In genomic region chr1:109981128-109981379, GRCh38 we compare ENCODE assay signal across 18 cellular contexts. TPM values are rescaled to one million over a fixed set of nuclear protein-coding genes. Genes with fewer than 3 reads are reported as not detected.
DNase-seq lines count a peak whose midpoint lies in the region; TF ChIP-seq lines count a peak whose summit lies in the region.
"Had no signal": no experiment of that assay in that cellular context is flagged by ENCODE, and none has a peak within 500 bp of the region (broad histone marks: within the 10 kb centered on the region; RNA-seq: fewer than 3 reads in every experiment).

No MANE protein-coding gene starts in this region.

- no peaks in the 10 kb centered on the region for H3K27me3 Mint-ChIP-seq in mesothelial cell of epicardium (ENCODE audit: low read depth)

- no peaks in the 10 kb centered on the region for H3K36me3 Mint-ChIP-seq in mesothelial cell of epicardium

- no peak for TF ChIP-seq CTCF in HEK293 (tag by site-specific recombination; IDR thresholded peaks at IDR 0.05)
- TF ChIP-seq CTCF in VCaP (conservative IDR thresholded peaks at IDR 0.05), result no peak
- TF ChIP-seq CTCF in mesothelial cell of epicardium (IDR thresholded peaks at IDR 0.05; ENCODE audit: unreplicated experiment), result no peak
- TF ChIP-seq CTCF in coronary artery (IDR thresholded peaks at IDR 0.05), result no peak

- H3K36me3 ChIP-seq in HEK293 (ENCODE audit: control insufficient read depth in 2 of 2, insufficient read depth in 1 of 2, low read length in 2 of 2), result no peaks in the 10 kb centered on the region
- no peaks in the 10 kb centered on the region for H3K36me3 ChIP-seq in subcutaneous abdominal adipose tissue (ENCODE audit: control insufficient read depth in 5 of 5, insufficient read depth in 5 of 5, low read length in 5 of 5)

- CTCF ChIA-PET in HEK293 (lab: Yijun Ruan, JAX), result interaction anchor here (0.7 to 12.6 kb wide), 11 partner anchors 15 to 435 kb away, joined by 3 to 522 read pairs (median 5); no protein-coding TSS in a partner anchor

- DNase-seq in mesothelial cell of epicardium (ENCODE audit: low spot score in 2 of 2, unreplicated experiment in 2 of 2) (no peak), amygdala (lab: John Stamatoyannopoulos, UW) (no peak), coronary artery (ENCODE audit: low spot score) (no peak)
- no peak for DNase-seq in activated CD8-positive, alpha-beta memory T cell treated with anti-CD3 and anti-CD28 coated beads, Interleukin-2, amount 50 U/mL, for 4 hours
- DNase-seq: HFFc6, KG1, MM.1S, NCI-H2029, NCI-H446, NCI-H524 treated with DMSO at 0.1 percent for 48 hours, Right ventricle myocardium superior had no signal

- H3K4me3 Mint-ChIP-seq in mesothelial cell of epicardium, result no peak overlapping the region
- H3K4me3 Mint-ChIP-seq: B cell; CD8-positive, alpha-beta T cell; H9; HFFc6 had no signal

- no peaks in the 10 kb centered on the region for H3K4me1 ChIP-seq in HEK293 (ENCODE audit: control insufficient read depth, insufficient read depth, low read length)
- peaks cover 34 to 89% (median 76%) of the 10 kb centered on the region in 5 donors for H3K4me1 ChIP-seq in subcutaneous abdominal adipose tissue (ENCODE audit: control insufficient read depth in 5 of 5, insufficient read depth in 5 of 5, low read length in 5 of 5)

- H3K4me1 Mint-ChIP-seq in mesothelial cell of epicardium, result peaks cover 40% of the 10 kb centered on the region

- H3K27me3 ChIP-seq in subcutaneous abdominal adipose tissue (ENCODE audit: control insufficient read depth in 5 of 5, insufficient read depth in 4 of 5, low read length in 5 of 5), result no peaks in the 10 kb centered on the region
- H3K27me3 ChIP-seq: SJSA1 had no signal

- no peak overlapping the region for H3K27ac ChIP-seq in HEK293 (ENCODE audit: extremely low read depth, low read depth, low read length)
- peak overlapping the region; percentile 2; the same call in 1 of the 2 replicates for H3K27ac ChIP-seq in VCaP
- H3K27ac ChIP-seq in subcutaneous abdominal adipose tissue (ENCODE audit: low read depth, low read length), result peak overlapping the region; percentile 56
- H3K27ac ChIP-seq in coronary artery, result peak overlapping the region in 1 of 2 donors; percentile 65
- H3K27ac ChIP-seq: SJSA1 had no signal

- POLR2A ChIA-PET in HEK293 (lab: Yijun Ruan, JAX), result no interaction called here

- H3K4me3 ChIP-seq in HEK293 (ENCODE audit: low read depth, low read length) (no peak overlapping the region), subcutaneous abdominal adipose tissue (ENCODE audit: low read depth in 1 of 5, low read length in 5 of 5) (no peak overlapping the region), coronary artery (no peak overlapping the region)
- H3K4me3 ChIP-seq: SJSA1 had no signal

- peak overlapping the region; percentile 34 for H3K27ac Mint-ChIP-seq in mesothelial cell of epicardium
- H3K27ac Mint-ChIP-seq: B cell; CD8-positive, alpha-beta T cell; HFFc6 had no signal

- no peak overlapping the region for H3K9ac ChIP-seq in subcutaneous abdominal adipose tissue (ENCODE audit: low read length in 5 of 5)

- H3K9me3 ChIP-seq in HEK293 (ENCODE audit: control insufficient read depth, insufficient read depth, low read depth, low read length) (no peaks in the 10 kb centered on the region), subcutaneous abdominal adipose tissue (ENCODE audit: control insufficient read depth in 5 of 5, low read length in 5 of 5) (no peaks in the 10 kb centered on the region)
- H3K9me3 ChIP-seq: SJSA1 had no signal

- H3K9me3 Mint-ChIP-seq in mesothelial cell of epicardium, result no peaks in the 10 kb centered on the region
- H3K9me3 Mint-ChIP-seq: CD8-positive, alpha-beta T cell; H9; HFFc6 had no signal

TF ChIP-seq in HEK293, 187 proteins besides CTCF, POLR2A, EP300 and RAD21:
- TF ChIP-seq EGR2 (tag by site-specific recombination; IDR thresholded peaks at IDR 0.05; ENCODE audit: low read depth) (0 out of 2 replicates have a peak, but pooled peaks have one; percentile 15), PRDM6 (tag by site-specific recombination; IDR thresholded peaks at IDR 0.05) (no peak)

RNA-seq across cellular contexts. Expression of gene AHCYL1, which starts 3.5 kb away (rescaled TPM):
- total RNA-seq in mesothelial cell of epicardium, result 98.7 to 102 TPM (median 102 TPM) in 3 replicates

RNA-seq across cellular contexts. Expression of gene STRIP1, which starts 53.4 kb away (rescaled TPM):
- total RNA-seq in mesothelial cell of epicardium, result 93.8 to 99.2 TPM (median 96.0 TPM) in 3 replicates
